ENCODE assay signal across 13 cellular contexts in genomic region chr20:46031701-46032254, GRCh38. TPM values are rescaled to one million over a fixed set of nuclear protein-coding genes. Genes with fewer than 3 reads are reported as not detected.
DNase-seq lines count a peak whose midpoint lies in the region; TF ChIP-seq lines count a peak whose summit lies in the region.
"Had no signal": no experiment of that assay in that cellular context is flagged by ENCODE, and none has a peak within 500 bp of the region (broad histone marks: within the 10 kb centered on the region; RNA-seq: fewer than 3 reads in every experiment).

No MANE protein-coding gene starts in this region.

- H3K9me3 Mint-ChIP-seq in CD4-positive, alpha-beta memory T cell: peaks cover 0 to 2% (median 0%) of the 10 kb centered on the region in 8 donors
- no peaks in the 10 kb centered on the region for H3K9me3 Mint-ChIP-seq in activated T-helper 2 cell treated with anti-CD3 and anti-CD28 coated beads, Interferon-gamma antibody, Interleukin-2, Interleukin-4, amounts not matched to agents 10 μg/mL and 5 μg/mL and 100 μg/mL, durations not matched to agents 14 hours and 24 hours and 36 hours
- H3K9me3 Mint-ChIP-seq: CD4-positive, CD25-positive, alpha-beta regulatory T cell had no signal

- H3K27ac ChIP-seq in A673 (ENCODE audit: low read depth, low read length, poor library complexity, severe bottlenecking) (no peak overlapping the region), iPS DF 6.9 (ENCODE audit: low read length) (no peak overlapping the region)
- H3K27ac ChIP-seq in CD4-positive, alpha-beta memory T cell (ENCODE audit: low read depth, low read length): no peak overlapping the region
- H3K27ac ChIP-seq: HL-60 had no signal

- no CpG with 5 or more reads among the region's 55 CpGs for WGBS in iPS DF 6.9 (ENCODE audit: insufficient coverage, insufficient read length)

- H3K4me3 ChIP-seq in A673 (ENCODE audit: low read depth, low read length, poor library complexity, severe bottlenecking) (peak overlapping the region; percentile 21), NB4 (ENCODE audit: low read depth, low read length) (no peak overlapping the region), NT2/D1 (ENCODE audit: insufficient read length, low read depth) (peak overlapping the region; percentile 48), iPS DF 6.9 (ENCODE audit: low read length) (peak overlapping the region; percentile 32; the same call in 1 of the 2 replicates)
- H3K4me3 ChIP-seq in CD4-positive, alpha-beta memory T cell (ENCODE audit: low read length in 2 of 2): no peak overlapping the region
- H3K4me3 ChIP-seq: adrenal gland had no signal

- no peak for TF ChIP-seq POLR2A in NB4 (IDR thresholded peaks at IDR 0.05; ENCODE audit: extremely low read depth, insufficient read length)

- H3K36me3 ChIP-seq in A673 (ENCODE audit: insufficient read depth, low read length, poor library complexity, severe bottlenecking): no peaks in the 10 kb centered on the region
- H3K36me3 ChIP-seq in NT2/D1 (ENCODE audit: insufficient read depth, insufficient read length, low read length): no peaks in the 10 kb centered on the region
- H3K36me3 ChIP-seq in iPS DF 6.9 (ENCODE audit: control insufficient read depth, insufficient read depth, low read length): no peaks in the 10 kb centered on the region
- no peaks in the 10 kb centered on the region for H3K36me3 ChIP-seq in CD4-positive, alpha-beta memory T cell (ENCODE audit: insufficient read depth, low read length)
- H3K36me3 ChIP-seq: adrenal gland had no signal

- TF ChIP-seq CTCF in A673 (conservative IDR thresholded peaks at IDR 0.05; ENCODE audit: low read depth, low read length) (no peak), NB4 (IDR thresholded peaks at IDR 0.05; ENCODE audit: low read depth, low read length) (no peak)

- H3K27me3 ChIP-seq in A673 (replicated peaks; ENCODE audit: insufficient read depth, low read depth, low read length, poor library complexity): peaks cover 61% of the 10 kb centered on the region
- H3K27me3 ChIP-seq in NT2/D1 (ENCODE audit: insufficient read depth, insufficient read length): peaks cover 100% of the 10 kb centered on the region
- H3K27me3 ChIP-seq in iPS DF 6.9 (ENCODE audit: control insufficient read depth, insufficient read depth, low read length): peaks cover 52% of the 10 kb centered on the region
- peaks cover 33% of the 10 kb centered on the region for H3K27me3 ChIP-seq in CD4-positive, alpha-beta memory T cell (ENCODE audit: insufficient read depth, low read length)

- CTCF ChIA-PET in A673 (lab: Charles Lee): interaction anchor here (0.6 to 1.0 kb wide), 2 partner anchors 26 to 535 kb away, joined by 3 to 5 read pairs; no protein-coding TSS in a partner anchor
- CTCF ChIA-PET in CD4-positive, alpha-beta memory T cell (lab: Charles Lee; ENCODE audit: partially characterized antibody): no interaction called here

- DNase-seq in A673 (ENCODE audit: low spot score): peak; percentile 47
- peak; percentile 61 for DNase-seq in NB4 (ENCODE audit: low read depth)
- DNase-seq in NT2/D1 (ENCODE audit: low read depth, low spot score): no peak
- DNase-seq in iPS DF 6.9 (ENCODE audit: low read depth, low spot score): no peak
- DNase-seq in CD4-positive, alpha-beta memory T cell: no peak
- DNase-seq in stimulated activated CD4-positive, alpha-beta T cell treated with anti-CD3 and anti-CD28 coated beads, Interleukin-4, amount 100 ng/mL, for 24 hours: no peak
- DNase-seq in activated T-helper 2 cell treated with anti-CD3 and anti-CD28 coated beads, Interferon-gamma antibody, Interleukin-2, Interleukin-4, amounts not matched to agents 10 μg/mL and 5 μg/mL and 100 μg/mL, durations not matched to agents 14 hours and 24 hours and 36 hours (ENCODE audit: low spot score): no peak
- no peak for DNase-seq in stimulated activated naive CD4-positive, alpha-beta T cell treated with Interleukin-2 at 50 U/mL for 16 hours (lab: John Stamatoyannopoulos, UW)
- DNase-seq: CD4-positive, CD25-positive, alpha-beta regulatory T cell; left cardiac atrium; stimulated activated CD4-positive, alpha-beta T cell treated with anti-CD3 and anti-CD28 coated beads, Interleukin-2, amount 100 ng/mL, for 24 hours had no signal

- no TSS peak for BruUV-seq in A673 (replicated peaks; lab: Mats Ljungman, UMichigan)

- H3K9ac ChIP-seq in NT2/D1 (ENCODE audit: insufficient read length, low read depth): peak overlapping the region; percentile 77

- H3K27ac Mint-ChIP-seq in CD4-positive, alpha-beta memory T cell: no peak overlapping the region
- no peak overlapping the region for H3K27ac Mint-ChIP-seq in activated T-helper 2 cell treated with anti-CD3 and anti-CD28 coated beads, Interferon-gamma antibody, Interleukin-2, Interleukin-4, amounts not matched to agents 10 μg/mL and 5 μg/mL and 100 μg/mL, durations not matched to agents 14 hours and 24 hours and 36 hours

- POLR2A ChIA-PET in A673 (lab: Charles Lee; ENCODE audit: low non-redundant PET): interaction anchor here (0.5 to 0.6 kb wide), 2 partner anchors 51 to 97 kb away, joined by 6 to 11 read pairs; no protein-coding TSS in a partner anchor
- POLR2A ChIA-PET in CD4-positive, alpha-beta memory T cell (lab: Charles Lee; ENCODE audit: partially characterized antibody): no interaction called here

- H3K4me1 ChIP-seq in A673 (ENCODE audit: insufficient read depth, low read length, poor library complexity, severe bottlenecking) (no peaks in the 10 kb centered on the region), NT2/D1 (ENCODE audit: insufficient read depth, insufficient read length) (peaks cover 4% of the 10 kb centered on the region), iPS DF 6.9 (ENCODE audit: control insufficient read depth, insufficient read depth, low read length) (0 out of 2 replicates have a peak, but pooled peaks cover 2% of the 10 kb centered on the region)
- H3K4me1 ChIP-seq in CD4-positive, alpha-beta memory T cell (ENCODE audit: insufficient read depth, low read length): no peaks in the 10 kb centered on the region
- H3K4me1 ChIP-seq: adrenal gland had no signal

- no peaks in the 10 kb centered on the region for H3K4me1 Mint-ChIP-seq in CD4-positive, alpha-beta memory T cell
- no peaks in the 10 kb centered on the region for H3K4me1 Mint-ChIP-seq in activated T-helper 2 cell treated with anti-CD3 and anti-CD28 coated beads, Interferon-gamma antibody, Interleukin-2, Interleukin-4, amounts not matched to agents 10 μg/mL and 5 μg/mL and 100 μg/mL, durations not matched to agents 14 hours and 24 hours and 36 hours (ENCODE audit: low read depth)

- H3K36me3 Mint-ChIP-seq in CD4-positive, alpha-beta memory T cell: no peaks in the 10 kb centered on the region
- no peaks in the 10 kb centered on the region for H3K36me3 Mint-ChIP-seq in activated T-helper 2 cell treated with anti-CD3 and anti-CD28 coated beads, Interferon-gamma antibody, Interleukin-2, Interleukin-4, amounts not matched to agents 10 μg/mL and 5 μg/mL and 100 μg/mL, durations not matched to agents 14 hours and 24 hours and 36 hours (ENCODE audit: low read depth)
- H3K36me3 Mint-ChIP-seq: CD4-positive, CD25-positive, alpha-beta regulatory T cell had no signal

- intact Hi-C loops in A673 (cut with micrococcal nuclease; ENCODE audit: unreplicated experiment): no loop called here
- intact Hi-C loops in CD4-positive, alpha-beta memory T cell (cut with micrococcal nuclease): no loop called here
- intact Hi-C loops in activated T-helper 2 cell treated with anti-CD3 and anti-CD28 coated beads, Interferon-gamma antibody, Interleukin-2, Interleukin-4, amounts not matched to agents 10 μg/mL and 5 μg/mL and 100 μg/mL, durations not matched to agents 14 hours and 24 hours and 36 hours (cut with micrococcal nuclease): no loop called here

- H3K27me3 Mint-ChIP-seq in CD4-positive, alpha-beta memory T cell: peaks cover 43 to 59% of the 10 kb centered on the region in 2 donors
- H3K27me3 Mint-ChIP-seq in activated T-helper 2 cell treated with anti-CD3 and anti-CD28 coated beads, Interferon-gamma antibody, Interleukin-2, Interleukin-4, amounts not matched to agents 10 μg/mL and 5 μg/mL and 100 μg/mL, durations not matched to agents 14 hours and 24 hours and 36 hours (ENCODE audit: low read depth): peaks cover 41% of the 10 kb centered on the region

- no peaks in the 10 kb centered on the region for H3K9me3 ChIP-seq in A673 (ENCODE audit: low read depth, low read length, poor library complexity, severe bottlenecking)
- H3K9me3 ChIP-seq in NT2/D1 (ENCODE audit: insufficient read depth, low read length): no peaks in the 10 kb centered on the region
- H3K9me3 ChIP-seq in iPS DF 6.9 (ENCODE audit: control insufficient read depth, insufficient read depth, low read length): no peaks in the 10 kb centered on the region
- no peaks in the 10 kb centered on the region for H3K9me3 ChIP-seq in CD4-positive, alpha-beta memory T cell (ENCODE audit: control insufficient read depth in 1 of 2, low read length in 2 of 2)
- H3K9me3 ChIP-seq: adrenal gland had no signal

- H3K4me3 Mint-ChIP-seq in CD4-positive, alpha-beta memory T cell: no peak overlapping the region
- H3K4me3 Mint-ChIP-seq in activated T-helper 2 cell treated with anti-CD3 and anti-CD28 coated beads, Interferon-gamma antibody, Interleukin-2, Interleukin-4, amounts not matched to agents 10 μg/mL and 5 μg/mL and 100 μg/mL, durations not matched to agents 14 hours and 24 hours and 36 hours (ENCODE audit: low read depth): no peak overlapping the region
- H3K4me3 Mint-ChIP-seq: CD4-positive, CD25-positive, alpha-beta regulatory T cell had no signal

RNA-seq across cellular contexts. Expression of gene SLC12A5, which starts 2.8 kb away (rescaled TPM):
- total RNA-seq in A673 (2021): 20.0 and 20.9 TPM in 2 replicates
- not detected for total RNA-seq in CD4-positive, alpha-beta memory T cell
- not detected for polyA plus RNA-seq in CD4-positive, alpha-beta memory T cell
- total RNA-seq in activated T-helper 2 cell treated with anti-CD3 and anti-CD28 coated beads, Interferon-gamma antibody, Interleukin-2, Interleukin-4, amounts not matched to agents 10 μg/mL and 5 μg/mL and 100 μg/mL, durations not matched to agents 14 hours and 24 hours and 36 hours: 0.73 TPM in 1 of 2 replicates, not detected in the other
- total RNA-seq: CD4-positive, CD25-positive, alpha-beta regulatory T cell had no signal
- polyA plus RNA-seq: CD4-positive, CD25-positive, alpha-beta regulatory T cell had no signal

RNA-seq across cellular contexts. Expression of gene MMP9, which starts 23.1 kb away (rescaled TPM):
- 2.4 and 2.8 TPM in 2 replicates for total RNA-seq in A673 (2021)
- 10 to 100 TPM; 32.9 to 35.3 TPM for total RNA-seq in CD4-positive, alpha-beta memory T cell
- not detected for polyA plus RNA-seq in CD4-positive, alpha-beta memory T cell
- 0.16 TPM in 1 of 2 replicates, not detected in the other for total RNA-seq in activated T-helper 2 cell treated with anti-CD3 and anti-CD28 coated beads, Interferon-gamma antibody, Interleukin-2, Interleukin-4, amounts not matched to agents 10 μg/mL and 5 μg/mL and 100 μg/mL, durations not matched to agents 14 hours and 24 hours and 36 hours
- polyA plus RNA-seq: CD4-positive, CD25-positive, alpha-beta regulatory T cell had no signal

RNA-seq across cellular contexts. Expression of gene NCOA5, which starts 58.0 kb away (rescaled TPM):
- 44.1 and 55.4 TPM in 2 replicates for total RNA-seq in A673 (2021)
- total RNA-seq in CD4-positive, alpha-beta memory T cell: 10 to 100 TPM; 37.8 to 47.2 TPM
- polyA plus RNA-seq in CD4-positive, alpha-beta memory T cell: 10 to 100 TPM; 12.8 to 39.4 TPM
- total RNA-seq in activated T-helper 2 cell treated with anti-CD3 and anti-CD28 coated beads, Interferon-gamma antibody, Interleukin-2, Interleukin-4, amounts not matched to agents 10 μg/mL and 5 μg/mL and 100 μg/mL, durations not matched to agents 14 hours and 24 hours and 36 hours: 27.5 and 28.7 TPM in 2 replicates

RNA-seq across cellular contexts. Expression of gene ZNF335, which starts 59.8 kb away (rescaled TPM):
- 31.9 and 32.9 TPM in 2 replicates for total RNA-seq in A673 (2021)
- total RNA-seq in CD4-positive, alpha-beta memory T cell: 10 to 100 TPM; 62.5 to 63.2 TPM
- 10 to 100 TPM in 1 of 2 donors, 1 to 10 TPM in 1; 6.4 to 16.5 TPM for polyA plus RNA-seq in CD4-positive, alpha-beta memory T cell
- total RNA-seq in activated T-helper 2 cell treated with anti-CD3 and anti-CD28 coated beads, Interferon-gamma antibody, Interleukin-2, Interleukin-4, amounts not matched to agents 10 μg/mL and 5 μg/mL and 100 μg/mL, durations not matched to agents 14 hours and 24 hours and 36 hours: 35.7 and 36.1 TPM in 2 replicates

Comparison
In these comparisons a context has a peak if more than half of its experiments do, and no peak if none do; other contexts are left out.
1. DNase-seq: peak in A673 (single experiment) and NB4 (single experiment); none in NT2/D1 (single experiment), iPS DF 6.9 (single experiment), CD4-positive, alpha-beta memory T cell (0 of 5), stimulated activated CD4-positive, alpha-beta T cell treated with anti-CD3 and anti-CD28 coated beads, Interleukin-4, amount 100 ng/mL, for 24 hours (single experiment), activated T-helper 2 cell treated with anti-CD3 and anti-CD28 coated beads, Interferon-gamma antibody, Interleukin-2, Interleukin-4, amounts not matched to agents 10 μg/mL and 5 μg/mL and 100 μg/mL, durations not matched to agents 14 hours and 24 hours and 36 hours (single experiment) and stimulated activated naive CD4-positive, alpha-beta T cell treated with Interleukin-2 at 50 U/mL for 16 hours (single experiment).
2. H3K4me3 ChIP-seq: peak in A673 (single experiment), NT2/D1 (single experiment) and iPS DF 6.9 (single experiment); none in NB4 (single experiment) and CD4-positive, alpha-beta memory T cell (0 of 2).
3. RNA of gene SLC12A5, which starts 2.8 kb away (total RNA-seq): 20.0 to 20.9 TPM in A673; 0.73 TPM in activated T-helper 2 cell treated with anti-CD3 and anti-CD28 coated beads, Interferon-gamma antibody, Interleukin-2, Interleukin-4, amounts not matched to agents 10 μg/mL and 5 μg/mL and 100 μg/mL, durations not matched to agents 14 hours and 24 hours and 36 hours and not detected in CD4-positive, alpha-beta memory T cell; every median in the first group is over 10 times any median in the second.